Comparison of ENCODE assay signal across 21 cellular contexts in genomic region chr5:39108987-39109386, GRCh38. TPM values are rescaled to one million over a fixed set of nuclear protein-coding genes. Genes with fewer than 3 reads are reported as not detected.
DNase-seq lines count a peak whose midpoint lies in the region; ATAC-seq and TF ChIP-seq lines count a peak whose summit lies in the region.
"Had no signal": no experiment of that assay in that cellular context is flagged by ENCODE, and none has a peak within 500 bp of the region (broad histone marks: within the 10 kb centered on the region; RNA-seq: fewer than 3 reads in every experiment).

No MANE protein-coding gene starts in this region.

- no peak overlapping the region for H3K9ac ChIP-seq in H9 (ENCODE audit: extremely low read depth, insufficient read length, low read length)

- H3K4me3 Mint-ChIP-seq in activated naive CD4-positive, alpha-beta T cell treated with anti-CD3 and anti-CD28 coated beads for 36 hours, result no peak overlapping the region
- H3K4me3 Mint-ChIP-seq in T-cell (no peak overlapping the region), H9 (no peak overlapping the region)
- no peak overlapping the region for H3K4me3 Mint-ChIP-seq in stimulated activated effector memory CD8-positive, alpha-beta T cell treated with anti-CD3 and anti-CD28 coated beads, Interleukin-12 subunit alpha, Interleukin-12 subunit beta, amount 100 ng/mL, for 72 hours
- H3K4me3 Mint-ChIP-seq: activated B cell treated with CpG ODN at 0.5 μM for 24 hours; activated T-cell treated with anti-CD3 and anti-CD28 coated beads, Interleukin-2, amount 50 U/mL, for 72 hours; stimulated activated memory B cell treated with anti-CD40 and anti-IgM and Interleukin-4, amounts not matched to agents 10 μg/mL and 1 μg/mL and 100 μg/mL, for 72 hours had no signal

- CTCF ChIA-PET in activated naive CD4-positive, alpha-beta T cell treated with anti-CD3 and anti-CD28 coated beads for 36 hours (lab: Charles Lee), result interaction anchor here (1.3 to 1.6 kb wide), 2 partner anchors 10 to 175 kb away, joined by 3 to 4 read pairs; no protein-coding TSS in a partner anchor
- CTCF ChIA-PET in T-cell (lab: Charles Lee), result no interaction called here

- H4K91ac ChIP-seq in H9 (ENCODE audit: insufficient read length, low read depth, low read length), result no peak overlapping the region

- intact Hi-C loops in activated naive CD4-positive, alpha-beta T cell treated with anti-CD3 and anti-CD28 coated beads for 36 hours (cut with micrococcal nuclease), result no loop called here

- no peak overlapping the region for H3K4me2 ChIP-seq in H9 (ENCODE audit: insufficient read depth, insufficient read length, low read length)
- H3K4me2 ChIP-seq: hepatocyte, PC-9 had no signal

- H3K4me1 Mint-ChIP-seq in activated naive CD4-positive, alpha-beta T cell treated with anti-CD3 and anti-CD28 coated beads for 36 hours (ENCODE audit: low read depth), result peaks cover 8% of the 10 kb centered on the region
- H3K4me1 Mint-ChIP-seq in T-cell (peaks cover 4 to 21% (median 5%) of the 10 kb centered on the region in 3 donors), H9 (no peaks in the 10 kb centered on the region)
- no peaks in the 10 kb centered on the region for H3K4me1 Mint-ChIP-seq in stimulated activated effector memory CD8-positive, alpha-beta T cell treated with anti-CD3 and anti-CD28 coated beads, Interleukin-12 subunit alpha, Interleukin-12 subunit beta, amount 100 ng/mL, for 72 hours
- H3K4me1 Mint-ChIP-seq: stimulated activated memory B cell treated with anti-CD40 and anti-IgM and Interleukin-4, amounts not matched to agents 10 μg/mL and 1 μg/mL and 100 μg/mL, for 72 hours had no signal

- no peak overlapping the region for H3K18ac ChIP-seq in H9 (ENCODE audit: insufficient read length, low read depth, low read length)

- no peak overlapping the region for H3K4ac ChIP-seq in H9 (ENCODE audit: low read depth, low read length)

- no peaks in the 10 kb centered on the region for H3K27me3 Mint-ChIP-seq in activated naive CD4-positive, alpha-beta T cell treated with anti-CD3 and anti-CD28 coated beads for 36 hours (ENCODE audit: low read depth)
- H3K27me3 Mint-ChIP-seq in T-cell (no peaks in the 10 kb centered on the region), H9 (ENCODE audit: low read depth) (no peaks in the 10 kb centered on the region)
- H3K27me3 Mint-ChIP-seq: activated B cell treated with CpG ODN at 0.5 μM for 24 hours; stimulated activated memory B cell treated with anti-CD40 and anti-IgM and Interleukin-4, amounts not matched to agents 10 μg/mL and 1 μg/mL and 100 μg/mL, for 72 hours had no signal

- no peak overlapping the region for H2BK5ac ChIP-seq in H9 (ENCODE audit: insufficient read length, low read length)

- DNase-seq in activated naive CD4-positive, alpha-beta T cell treated with anti-CD3 and anti-CD28 coated beads for 36 hours, result no peak
- no peak for DNase-seq in activated naive CD4-positive, alpha-beta T cell treated with Interleukin-2 at 50 U/mL for 16 hours
- DNase-seq in T-cell (no peak), globus pallidus (ENCODE audit: low spot score) (peak; percentile 66), H9 (no peak), NCI-H510A treated with DMSO at 0.1 percent for 48 hours (lab: John Stamatoyannopoulos, UW) (no peak), NCI-H69 (lab: John Stamatoyannopoulos, UW) (no peak)
- no peak for DNase-seq in stimulated activated effector memory CD8-positive, alpha-beta T cell treated with anti-CD3 and anti-CD28 coated beads, Interleukin-12 subunit alpha, Interleukin-12 subunit beta, amount 100 ng/mL, for 72 hours (ENCODE audit: low spot score in 2 of 2)
- DNase-seq: activated B cell treated with CpG ODN at 0.5 μM for 24 hours; activated CD8-positive, alpha-beta memory T cell treated with anti-CD3 and anti-CD28 coated beads for 24 hours; activated T-cell treated with anti-CD3 and anti-CD28 coated beads, Interleukin-2, amount 50 U/mL, for 72 hours; GOT3; KG1; NCI-H1694; pancreas; PC-9; SJCRH30; T-helper 2 cell; tibial artery had no signal

- no peak overlapping the region for H2AK5ac ChIP-seq in H9 (ENCODE audit: insufficient read length, low read length)

- H3K23me2 ChIP-seq in H9 (ENCODE audit: insufficient read length, low read depth, low read length, poor library complexity, severe bottlenecking), result no peaks in the 10 kb centered on the region

- H4K5ac ChIP-seq in H9 (ENCODE audit: insufficient read length, low read depth, low read length), result no peak overlapping the region

- H2BK120ac ChIP-seq in H9 (ENCODE audit: low read depth, low read length, poor library complexity, severe bottlenecking), result no peak overlapping the region

- H3K27ac ChIP-seq in H9 (ENCODE audit: insufficient read length, low read depth, low read length), result no peak overlapping the region
- H3K27ac ChIP-seq: hepatocyte, pancreas, PC-9, SJCRH30, tibial artery had no signal

- H3K56ac ChIP-seq in H9 (ENCODE audit: insufficient read length, low read depth, low read length), result no peak overlapping the region

- peaks cover 18% of the 10 kb centered on the region for H3K36me3 Mint-ChIP-seq in activated naive CD4-positive, alpha-beta T cell treated with anti-CD3 and anti-CD28 coated beads for 36 hours (ENCODE audit: low read depth)
- H3K36me3 Mint-ChIP-seq in T-cell, result peaks cover 56% of the 10 kb centered on the region
- peaks cover 81% of the 10 kb centered on the region for H3K36me3 Mint-ChIP-seq in stimulated activated effector memory CD8-positive, alpha-beta T cell treated with anti-CD3 and anti-CD28 coated beads, Interleukin-12 subunit alpha, Interleukin-12 subunit beta, amount 100 ng/mL, for 72 hours
- no peaks in the 10 kb centered on the region for H3K36me3 Mint-ChIP-seq in H9 (ENCODE audit: insufficient read depth in 1 of 3, low read depth in 3 of 3)
- H3K36me3 Mint-ChIP-seq: stimulated activated memory B cell treated with anti-CD40 and anti-IgM and Interleukin-4, amounts not matched to agents 10 μg/mL and 1 μg/mL and 100 μg/mL, for 72 hours had no signal

- no peaks in the 10 kb centered on the region for H3K79me2 ChIP-seq in H9 (ENCODE audit: insufficient read depth, low read length)
- H3K79me2 ChIP-seq: hepatocyte had no signal

- no peaks in the 10 kb centered on the region for H3K9me3 ChIP-seq in H9 (ENCODE audit: control insufficient read depth, low read depth, low read length)
- H3K9me3 ChIP-seq: pancreas, SJCRH30, tibial artery had no signal

- no peak for TF ChIP-seq CTCF in H9 (conservative IDR thresholded peaks at IDR 0.05)

- H4K8ac ChIP-seq in H9 (replicated peaks; ENCODE audit: insufficient read length, low read depth, low read length), result no peak overlapping the region

- no peak overlapping the region for H2BK20ac ChIP-seq in H9 (ENCODE audit: low read depth, low read length, poor library complexity, severe bottlenecking)

- H3K14ac ChIP-seq in H9 (ENCODE audit: insufficient read depth, low read length), result no peak overlapping the region

- no peak overlapping the region for H2BK15ac ChIP-seq in H9 (ENCODE audit: low read depth, low read length)

- ATAC-seq in T-cell (replicated peaks in 1 of 4), result no peak
- ATAC-seq in stimulated activated effector memory CD8-positive, alpha-beta T cell treated with anti-CD3 and anti-CD28 coated beads, Interleukin-12 subunit alpha, Interleukin-12 subunit beta, amount 100 ng/mL, for 72 hours, result no peak
- ATAC-seq: pancreas; stimulated activated memory B cell treated with anti-CD40 and anti-IgM and Interleukin-4, amounts not matched to agents 10 μg/mL and 1 μg/mL and 100 μg/mL, for 72 hours had no signal

- H3T11ph ChIP-seq in H9 (ENCODE audit: low read length), result no peak overlapping the region

- no peaks in the 10 kb centered on the region for H4K20me1 ChIP-seq in H9 (ENCODE audit: control insufficient read depth, insufficient read depth, insufficient read length)

- H3K27ac Mint-ChIP-seq in activated naive CD4-positive, alpha-beta T cell treated with anti-CD3 and anti-CD28 coated beads for 36 hours, result peak overlapping the region; percentile 25
- H3K27ac Mint-ChIP-seq in T-cell (peak overlapping the region; percentile 53 to 56), H9 (no peak overlapping the region)
- peak overlapping the region; percentile 11 for H3K27ac Mint-ChIP-seq in stimulated activated effector memory CD8-positive, alpha-beta T cell treated with anti-CD3 and anti-CD28 coated beads, Interleukin-12 subunit alpha, Interleukin-12 subunit beta, amount 100 ng/mL, for 72 hours
- H3K27ac Mint-ChIP-seq: activated B cell treated with CpG ODN at 0.5 μM for 24 hours; activated T-cell treated with anti-CD3 and anti-CD28 coated beads, Interleukin-2, amount 50 U/mL, for 72 hours; stimulated activated memory B cell treated with anti-CD40 and anti-IgM and Interleukin-4, amounts not matched to agents 10 μg/mL and 1 μg/mL and 100 μg/mL, for 72 hours had no signal

- H3K79me1 ChIP-seq in H9 (ENCODE audit: insufficient read depth, low read depth, low read length, poor library complexity, severe bottlenecking), result no peaks in the 10 kb centered on the region

- H3K23ac ChIP-seq in H9 (ENCODE audit: insufficient read length, low read depth, low read length), result no peak overlapping the region

- no CpG with 5 or more reads among the region's 3 CpGs for WGBS in H9 (ENCODE audit: extremely low coverage, insufficient read length, low lambda C conversion rate)

- no peaks in the 10 kb centered on the region for H3K27me3 ChIP-seq in H9 (ENCODE audit: insufficient read depth, low read length)
- H3K27me3 ChIP-seq: hepatocyte, pancreas, tibial artery had no signal

- no peak overlapping the region for H2BK12ac ChIP-seq in H9 (ENCODE audit: insufficient read length, low read depth, low read length)

- no peaks in the 10 kb centered on the region for H3K4me1 ChIP-seq in H9 (ENCODE audit: insufficient read depth, low read length)
- H3K4me1 ChIP-seq: pancreas, SJCRH30 had no signal

- no peaks in the 10 kb centered on the region for H3K9me3 Mint-ChIP-seq in activated naive CD4-positive, alpha-beta T cell treated with anti-CD3 and anti-CD28 coated beads for 36 hours
- H3K9me3 Mint-ChIP-seq in T-cell (no peaks in the 10 kb centered on the region), H9 (no peaks in the 10 kb centered on the region)
- H3K9me3 Mint-ChIP-seq in stimulated activated effector memory CD8-positive, alpha-beta T cell treated with anti-CD3 and anti-CD28 coated beads, Interleukin-12 subunit alpha, Interleukin-12 subunit beta, amount 100 ng/mL, for 72 hours, result no peaks in the 10 kb centered on the region
- H3K9me3 Mint-ChIP-seq: activated B cell treated with CpG ODN at 0.5 μM for 24 hours; activated T-cell treated with anti-CD3 and anti-CD28 coated beads, Interleukin-2, amount 50 U/mL, for 72 hours; stimulated activated memory B cell treated with anti-CD40 and anti-IgM and Interleukin-4, amounts not matched to agents 10 μg/mL and 1 μg/mL and 100 μg/mL, for 72 hours had no signal

- H2AFZ ChIP-seq in H9 (ENCODE audit: low read length), result no peak overlapping the region
- H2AFZ ChIP-seq: hepatocyte, PC-9 had no signal

- POLR2A ChIA-PET in T-cell (lab: Charles Lee), result no interaction called here

RNA-seq across cellular contexts. Expression of gene RICTOR, which starts 34.8 kb away (rescaled TPM):
- 10 to 100 TPM; 25.0 to 26.1 TPM for total RNA-seq in activated naive CD4-positive, alpha-beta T cell treated with anti-CD3 and anti-CD28 coated beads for 36 hours
- total RNA-seq in T-cell (10 to 100 TPM; 68.5 to 85.8 (median 74.8) TPM), H9 (2021) (14.0 and 20.9 TPM in 2 replicates)

Comparison
In these comparisons a context has a peak if more than half of its experiments do, and no peak if none do; other contexts are left out.
1. H3K27ac Mint-ChIP-seq: peak in activated naive CD4-positive, alpha-beta T cell treated with anti-CD3 and anti-CD28 coated beads for 36 hours (single experiment), T-cell (2 of 2) and stimulated activated effector memory CD8-positive, alpha-beta T cell treated with anti-CD3 and anti-CD28 coated beads, Interleukin-12 subunit alpha, Interleukin-12 subunit beta, amount 100 ng/mL, for 72 hours (single experiment); none in H9 (0 of 3).